Comparison of ENCODE assay signal across 1 cellular context in the genomic region with DNA sequence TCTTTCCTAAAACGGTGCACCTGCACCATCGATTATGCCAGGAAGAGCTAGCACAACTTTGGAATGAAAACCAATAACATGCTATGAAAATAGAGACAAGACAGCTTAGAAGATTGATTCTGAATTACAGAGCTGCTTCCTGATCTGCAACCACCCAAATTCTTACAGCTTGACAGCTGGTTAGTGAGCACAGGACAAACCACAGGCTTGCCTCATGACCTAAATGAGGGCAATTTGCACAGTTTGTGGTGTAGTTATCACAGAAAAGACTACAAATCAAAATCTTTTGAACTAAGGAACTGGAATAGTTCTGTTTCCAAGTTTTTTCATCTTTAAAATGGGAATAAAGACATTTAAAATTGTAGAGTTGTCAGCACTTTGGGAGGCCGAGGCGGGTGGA.
TF ChIP-seq lines count a peak whose summit lies in the region.

No MANE protein-coding gene starts in this region.

TF ChIP-seq in GM23338, 12 proteins besides CTCF, POLR2A, EP300 and RAD21 (continued from another document):
- TF ChIP-seq ZNF462 (CRISPR knock-in tag; IDR thresholded peaks at IDR 0.05) (no peak), EZH2 (IDR thresholded peaks at IDR 0.05; ENCODE audit: low read depth, unreplicated experiment) (no peak), POLR2AphosphoS5 (IDR thresholded peaks at IDR 0.05; ENCODE audit: low read depth) (no peak), ETS1 (IDR thresholded peaks at IDR 0.05) (no peak), EZH2phosphoT487 (IDR thresholded peaks at IDR 0.05; ENCODE audit: unreplicated experiment) (no peak)
TF ChIP-seq in GM23338: peak in this region for 0.
